8 cellular contexts compared by ENCODE assay signal in genomic region chr21:17554619-17555472, GRCh38. TPM values are rescaled to one million over a fixed set of nuclear protein-coding genes. Genes with fewer than 3 reads are reported as not detected.
A peak's percentile ranks its signal among the peaks of the same experiment; 100 is the strongest.
DNase-seq lines count a peak whose midpoint lies in the region; TF ChIP-seq lines count a peak whose summit lies in the region.

No MANE protein-coding gene starts in this region.

- POLR2A ChIA-PET in activated CD4-positive, alpha-beta T cell treated with anti-CD3 and anti-CD28 coated beads, Interleukin-2, amount 10 ng/mL, durations not matched to agents 7 days and 5 days (lab: Charles Lee) = no interaction called here

- peaks cover 5% of the 10 kb centered on the region for H3K4me1 Mint-ChIP-seq in neural crest cell
- no peaks in the 10 kb centered on the region for H3K4me1 Mint-ChIP-seq in activated CD4-positive, alpha-beta T cell treated with anti-CD3 and anti-CD28 coated beads, Interleukin-2, amount 10 ng/mL, durations not matched to agents 7 days and 5 days
- peaks cover 3% of the 10 kb centered on the region for H3K4me1 Mint-ChIP-seq in T-helper 2 cell treated with Interferon-gamma antibody and Interleukin-4, amounts not matched to agents 5 μg/mL and 100 μg/mL, for 36 hours (ENCODE audit: low read depth)

- H3K27me3 ChIP-seq in dorsolateral prefrontal cortex = no peaks in the 10 kb centered on the region

- no peak overlapping the region for H3K27ac Mint-ChIP-seq in neural crest cell (ENCODE audit: unreplicated experiment)
- H3K27ac Mint-ChIP-seq in activated CD4-positive, alpha-beta T cell treated with anti-CD3 and anti-CD28 coated beads, Interleukin-2, amount 10 ng/mL, durations not matched to agents 7 days and 5 days = no peak overlapping the region
- no peak overlapping the region for H3K27ac Mint-ChIP-seq in T-helper 2 cell treated with Interferon-gamma antibody and Interleukin-4, amounts not matched to agents 5 μg/mL and 100 μg/mL, for 36 hours

- CTCF ChIA-PET in activated CD4-positive, alpha-beta T cell treated with anti-CD3 and anti-CD28 coated beads, Interleukin-2, amount 10 ng/mL, durations not matched to agents 7 days and 5 days (lab: Charles Lee) = interaction anchor here (0.7 to 1.1 kb wide), 2 partner anchors 20 to 106 kb away, joined by 3 read pairs; no protein-coding TSS in a partner anchor

- no peak overlapping the region for H3K4me3 Mint-ChIP-seq in neural crest cell
- no peak overlapping the region for H3K4me3 Mint-ChIP-seq in activated CD4-positive, alpha-beta T cell treated with anti-CD3 and anti-CD28 coated beads, Interleukin-2, amount 10 ng/mL, durations not matched to agents 7 days and 5 days
- H3K4me3 Mint-ChIP-seq in T-helper 2 cell treated with Interferon-gamma antibody and Interleukin-4, amounts not matched to agents 5 μg/mL and 100 μg/mL, for 36 hours = no peak overlapping the region

- H3K27ac ChIP-seq in dorsolateral prefrontal cortex = peak overlapping the region in 49 of 59 donors; percentile 17 to 81 (median 63)

- intact Hi-C loops in dorsolateral prefrontal cortex (cut with DNase I) = loop anchor here (1.0 to 10.0 kb wide), 3 partner anchors 43 to 170 kb away; partner anchors contain the start of gene CXADR (in 1 of the 2)

- H3K27me3 Mint-ChIP-seq in neural crest cell (ENCODE audit: low read depth) = no peaks in the 10 kb centered on the region
- H3K27me3 Mint-ChIP-seq in activated CD4-positive, alpha-beta T cell treated with anti-CD3 and anti-CD28 coated beads, Interleukin-2, amount 10 ng/mL, durations not matched to agents 7 days and 5 days = no peaks in the 10 kb centered on the region
- H3K27me3 Mint-ChIP-seq in T-helper 2 cell treated with Interferon-gamma antibody and Interleukin-4, amounts not matched to agents 5 μg/mL and 100 μg/mL, for 36 hours (ENCODE audit: low read depth) = no peaks in the 10 kb centered on the region

- H3K4me3 ChIP-seq in dorsolateral prefrontal cortex = peak overlapping the region in 14 of 59 donors; percentile 4 to 44 (median 22)

- no peaks in the 10 kb centered on the region for H3K36me3 Mint-ChIP-seq in neural crest cell (ENCODE audit: low read depth)
- H3K36me3 Mint-ChIP-seq in activated CD4-positive, alpha-beta T cell treated with anti-CD3 and anti-CD28 coated beads, Interleukin-2, amount 10 ng/mL, durations not matched to agents 7 days and 5 days (ENCODE audit: low read depth) = no peaks in the 10 kb centered on the region
- no peaks in the 10 kb centered on the region for H3K36me3 Mint-ChIP-seq in T-helper 2 cell treated with Interferon-gamma antibody and Interleukin-4, amounts not matched to agents 5 μg/mL and 100 μg/mL, for 36 hours (ENCODE audit: low read depth)

- TF ChIP-seq CTCF in dorsolateral prefrontal cortex (IDR thresholded peaks at IDR 0.05 in 54 of 56, conservative IDR thresholded peaks at IDR 0.05 in 2 of 56; ENCODE audit: low read depth in 1 of 56, partially characterized antibody in 56 of 56) = peak; percentile 13 to 85 (median 62)
- TF ChIP-seq CTCF in neural crest cell (conservative IDR thresholded peaks at IDR 0.05) = peak; percentile 32

- peak; percentile 31 for DNase-seq in ELR (ENCODE audit: low read depth)
- DNase-seq in NCI-H2227 (lab: John Stamatoyannopoulos, UW; ENCODE audit: unreplicated experiment) = peak; percentile 64
- no peak for DNase-seq in dorsolateral prefrontal cortex
- no peak for DNase-seq in neural crest cell (ENCODE audit: low read depth, low spot score)
- no peak for DNase-seq in activated CD4-positive, alpha-beta T cell treated with anti-CD3 and anti-CD28 coated beads, Interleukin-2, amount 10 ng/mL, durations not matched to agents 7 days and 5 days
- no peak for DNase-seq in activated gamma-delta T cell treated with Interleukin-2 at 50 U/mL for 16 hours
- no peak for DNase-seq in HK-2 (ENCODE audit: unreplicated experiment)
- DNase-seq in T-helper 2 cell treated with Interferon-gamma antibody and Interleukin-4, amounts not matched to agents 5 μg/mL and 100 μg/mL, for 36 hours (ENCODE audit: low spot score) = no peak

- no peaks in the 10 kb centered on the region for H3K9me3 Mint-ChIP-seq in neural crest cell
- no peaks in the 10 kb centered on the region for H3K9me3 Mint-ChIP-seq in activated CD4-positive, alpha-beta T cell treated with anti-CD3 and anti-CD28 coated beads, Interleukin-2, amount 10 ng/mL, durations not matched to agents 7 days and 5 days
- no peaks in the 10 kb centered on the region for H3K9me3 Mint-ChIP-seq in T-helper 2 cell treated with Interferon-gamma antibody and Interleukin-4, amounts not matched to agents 5 μg/mL and 100 μg/mL, for 36 hours

RNA-seq across cellular contexts. Expression of gene CXADR, which starts 42.0 kb away (rescaled TPM):
- total RNA-seq in dorsolateral prefrontal cortex = 10 to 100 TPM in 116 of 120 experiments, 1 to 10 TPM in 4; 5.7 to 28.6 (median 17.8) TPM
- 32.6 and 34.8 TPM in 2 replicates for total RNA-seq in neural crest cell
- under 1 TPM; 0.32 to 0.40 TPM for total RNA-seq in activated CD4-positive, alpha-beta T cell treated with anti-CD3 and anti-CD28 coated beads, Interleukin-2, amount 10 ng/mL, durations not matched to agents 7 days and 5 days

RNA-seq across cellular contexts. Expression of gene BTG3, which starts 57.9 kb away (rescaled TPM):
- total RNA-seq in dorsolateral prefrontal cortex (10 to 100 TPM in 75 of 120 experiments, 1 to 10 TPM in 45; 4.1 to 28.8 (median 11.0) TPM), neural crest cell (35.9 and 39.4 TPM in 2 replicates)
- 10 to 100 TPM; 41.2 to 44.1 TPM for total RNA-seq in activated CD4-positive, alpha-beta T cell treated with anti-CD3 and anti-CD28 coated beads, Interleukin-2, amount 10 ng/mL, durations not matched to agents 7 days and 5 days

Comparison
In these comparisons a context has a peak if more than half of its experiments do, and no peak if none do; other contexts are left out.
1. DNase-seq: peak in ELR (single experiment) and NCI-H2227 (single experiment); none in dorsolateral prefrontal cortex (0 of 10), neural crest cell (single experiment), activated CD4-positive, alpha-beta T cell treated with anti-CD3 and anti-CD28 coated beads, Interleukin-2, amount 10 ng/mL, durations not matched to agents 7 days and 5 days (single experiment), activated gamma-delta T cell treated with Interleukin-2 at 50 U/mL for 16 hours (single experiment), HK-2 (single experiment) and T-helper 2 cell treated with Interferon-gamma antibody and Interleukin-4, amounts not matched to agents 5 μg/mL and 100 μg/mL, for 36 hours (single experiment).
2. RNA of gene CXADR, which starts 42.0 kb away (total RNA-seq): 32.6 to 34.8 TPM in neural crest cell and 5.7 to 28.6 TPM in dorsolateral prefrontal cortex; 0.32 to 0.40 TPM in activated CD4-positive, alpha-beta T cell treated with anti-CD3 and anti-CD28 coated beads, Interleukin-2, amount 10 ng/mL, durations not matched to agents 7 days and 5 days; every median in the first group is over 4 times any median in the second.